Comparison of ENCODE assay signal across 9 cellular contexts in the genomic region with DNA sequence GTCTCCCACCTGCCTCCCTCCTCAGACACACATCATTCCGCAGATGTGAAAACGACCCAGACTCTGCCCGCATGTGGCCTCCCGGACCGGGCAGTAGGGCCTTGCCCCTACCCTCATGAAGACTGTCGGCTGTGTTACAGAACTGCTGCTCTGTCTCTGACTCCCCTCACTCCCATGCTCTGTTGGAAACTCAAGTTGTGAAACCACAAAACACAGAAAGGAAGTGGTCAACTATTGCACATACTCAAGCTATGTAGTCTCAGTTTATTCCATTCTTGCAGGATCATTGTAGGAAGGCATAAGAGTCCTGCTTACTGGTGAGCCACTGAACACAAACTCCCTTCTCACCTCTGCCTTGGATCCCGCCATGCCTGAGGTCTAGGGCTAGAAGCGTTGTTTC.
DNase-seq lines count a peak whose midpoint lies in the region; ATAC-seq and TF ChIP-seq lines count a peak whose summit lies in the region.
"Had no signal": no experiment of that assay in that cellular context is flagged by ENCODE, and none has a peak within 500 bp of the region (broad histone marks: within the 10 kb centered on the region; RNA-seq: fewer than 3 reads in every experiment).

No MANE protein-coding gene starts in this region.

- no peak for TF ChIP-seq POLR2A in lower leg skin (IDR thresholded peaks at IDR 0.05)

- H3K4me3 ChIP-seq in heart right ventricle (peak overlapping the region in 1 of 10 donors; percentile 40), lower leg skin (ENCODE audit: low read depth, poor library complexity, severe bottlenecking) (no peak overlapping the region), BE2C (ENCODE audit: low read depth, low read length) (no peak overlapping the region)

- intact Hi-C loops in heart right ventricle (cut with DNase I) (no loop called here), lower leg skin (cut with DNase I; ENCODE audit: low total_unique reads) (no loop called here)

- peak overlapping the region; percentile 59 for H3K4me3 Mint-ChIP-seq in T-helper 1 cell treated with Interleukin-12 subunit alpha and Interleukin-12 subunit beta and Interleukin-4 antibody, amounts not matched to agents 30 μg/mL and 1 μg/mL, for 36 hours

- H3K27me3 ChIP-seq in heart right ventricle = no peaks in the 10 kb centered on the region
- no peaks in the 10 kb centered on the region for H3K27me3 ChIP-seq in BE2C

- H3K9me3 Mint-ChIP-seq in T-helper 1 cell treated with Interleukin-12 subunit alpha and Interleukin-12 subunit beta and Interleukin-4 antibody, amounts not matched to agents 30 μg/mL and 1 μg/mL, for 36 hours = no peaks in the 10 kb centered on the region

- H3K27me3 Mint-ChIP-seq in T-helper 1 cell treated with Interleukin-12 subunit alpha and Interleukin-12 subunit beta and Interleukin-4 antibody, amounts not matched to agents 30 μg/mL and 1 μg/mL, for 36 hours (ENCODE audit: low read depth) = peaks cover 50% of the 10 kb centered on the region

- peaks cover 13% of the 10 kb centered on the region for H3K4me1 Mint-ChIP-seq in T-helper 1 cell treated with Interleukin-12 subunit alpha and Interleukin-12 subunit beta and Interleukin-4 antibody, amounts not matched to agents 30 μg/mL and 1 μg/mL, for 36 hours (ENCODE audit: low read depth)

- no peaks in the 10 kb centered on the region for H3K36me3 ChIP-seq in heart right ventricle
- H3K36me3 ChIP-seq in BE2C = no peaks in the 10 kb centered on the region

- TF ChIP-seq CTCF in heart right ventricle (IDR thresholded peaks at IDR 0.05) (no peak), lower leg skin (IDR thresholded peaks at IDR 0.05) (no peak), BE2C (IDR thresholded peaks at IDR 0.05; ENCODE audit: low read depth, low read length) (no peak)

- H3K4me1 ChIP-seq in heart right ventricle = peaks cover 0 to 43% (median 7%) of the 10 kb centered on the region in 9 donors
- H3K4me1 ChIP-seq in BE2C = peaks cover 9% of the 10 kb centered on the region
- H3K4me1 ChIP-seq: parathyroid adenoma had no signal

- H3K27ac Mint-ChIP-seq in T-helper 1 cell treated with Interleukin-12 subunit alpha and Interleukin-12 subunit beta and Interleukin-4 antibody, amounts not matched to agents 30 μg/mL and 1 μg/mL, for 36 hours = peak overlapping the region; percentile 43

- ATAC-seq in HG02763 (IDR thresholded peaks at IDR 0.05; ENCODE audit: unreplicated experiment) = peak; percentile 63
- peak in 7 of 8 donors; percentile 56 to 71 (median 64) for ATAC-seq in heart right ventricle

- H3K36me3 Mint-ChIP-seq in T-helper 1 cell treated with Interleukin-12 subunit alpha and Interleukin-12 subunit beta and Interleukin-4 antibody, amounts not matched to agents 30 μg/mL and 1 μg/mL, for 36 hours (ENCODE audit: low read depth) = peaks cover 2% of the 10 kb centered on the region

- H3K27ac ChIP-seq in heart right ventricle = peak overlapping the region in 1 of 10 donors; percentile 88
- H3K27ac ChIP-seq: parathyroid adenoma had no signal

- 89 to 91% methylated on average over 8 of the region's 8 CpGs for WGBS in heart right ventricle, 2 donors
- WGBS in lower leg skin, 2 donors = 82 to 87% methylated on average over 8 of the region's 8 CpGs

- peak; percentile 64 for DNase-seq in NK-92 treated with Interleukin-12 subunit alpha and Interleukin-12 subunit beta, amount 100 ng/mL, for 24 hours (lab: John Stamatoyannopoulos, UW)
- no peak for DNase-seq in NK-92 (lab: John Stamatoyannopoulos, UW; ENCODE audit: unreplicated experiment)
- DNase-seq in heart right ventricle = no peak
- no peak for DNase-seq in lower leg skin (ENCODE audit: low spot score in 2 of 2)
- no peak for DNase-seq in BE2C
- no peak for DNase-seq in HT-29 (ENCODE audit: low spot score)

- H3K9me3 ChIP-seq in heart right ventricle = no peaks in the 10 kb centered on the region
- no peaks in the 10 kb centered on the region for H3K9me3 ChIP-seq in BE2C
